In the genomic region with DNA sequence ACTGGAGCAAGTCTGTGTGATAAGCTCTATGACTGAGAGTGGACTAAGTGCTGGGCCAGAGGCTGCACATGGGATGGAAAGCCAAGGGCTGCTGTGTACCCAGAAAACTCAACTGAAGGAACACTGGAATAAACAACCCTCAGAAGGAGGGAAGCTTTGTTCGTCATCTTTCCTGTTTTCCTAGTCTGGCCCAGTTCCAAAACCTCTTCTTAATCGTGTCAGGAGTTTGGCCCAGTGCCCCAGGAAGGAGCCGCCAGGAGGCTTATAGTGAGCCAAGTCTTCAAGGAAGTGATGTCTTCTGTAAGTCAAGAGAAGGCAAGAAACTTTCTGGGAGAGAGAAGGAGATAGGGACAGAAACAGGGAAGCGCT, we compare ENCODE assay signal across 8 cellular contexts. TPM values are rescaled to one million over a fixed set of nuclear protein-coding genes. Genes with fewer than 3 reads are reported as not detected.
DNase-seq lines count a peak whose midpoint lies in the region; ATAC-seq lines count a peak whose summit lies in the region.

No MANE protein-coding gene starts in this region.

- DNase-seq in HK-2 (ENCODE audit: unreplicated experiment), result peak; percentile 73
- peak; percentile 60 for DNase-seq in T1000 (lab: John Stamatoyannopoulos, UW)
- peak; percentile 83 for DNase-seq in cardiac septum (ENCODE audit: low spot score)
- peak; percentile 89 for DNase-seq in stromal cell of bone marrow (ENCODE audit: low read depth)
- no peak for DNase-seq in NCI-H526 treated with DMSO at 0.1 percent for 48 hours (lab: John Stamatoyannopoulos, UW)

- intact Hi-C loops in cardiac septum (cut with DNase I), result no loop called here

- ATAC-seq in GM19467 (IDR thresholded peaks at IDR 0.05; ENCODE audit: unreplicated experiment) (no peak), HG02588 (IDR thresholded peaks at IDR 0.05; ENCODE audit: unreplicated experiment) (no peak), HG03354 (IDR thresholded peaks at IDR 0.05; ENCODE audit: poor library complexity, severe bottlenecking, unreplicated experiment) (no peak)

RNA-seq across cellular contexts. Expression of gene TOP1, which starts 23.3 kb away (rescaled TPM):
- 23.5 TPM for total RNA-seq in cardiac septum
